8 cellular contexts compared by ENCODE assay signal in genomic region chr19:18153555-18154134, GRCh38. TPM values are rescaled to one million over a fixed set of nuclear protein-coding genes. Genes with fewer than 3 reads are reported as not detected.
DNase-seq lines count a peak whose midpoint lies in the region; ATAC-seq lines count a peak whose summit lies in the region.

No MANE protein-coding gene starts in this region.

- no peak for ATAC-seq in activated naive CD8-positive, alpha-beta T cell treated with anti-CD3 and anti-CD28 coated beads, Interleukin-2, amount 50 U/mL, for 24 hours
- ATAC-seq in left lobe of liver, result no peak
- ATAC-seq in stimulated activated naive CD8-positive, alpha-beta T cell treated with anti-CD3 and anti-CD28 coated beads, Interleukin-15, Interleukin-2, amounts not matched to agents 100 U/mL and 50 U/mL, for 24 hours, result no peak
- ATAC-seq in HG03159 (IDR thresholded peaks at IDR 0.05; ENCODE audit: unreplicated experiment), result no peak
- ATAC-seq in GM18498 (IDR thresholded peaks at IDR 0.05; ENCODE audit: unreplicated experiment), result no peak

- H3K4me3 Mint-ChIP-seq in activated naive CD8-positive, alpha-beta T cell treated with anti-CD3 and anti-CD28 coated beads, Interleukin-2, amount 50 U/mL, for 24 hours, result peak overlapping the region; percentile 83

- H3K27ac ChIP-seq in KOPT-K1 (ENCODE audit: low read depth, low read length, poor library complexity, severe bottlenecking), result peak overlapping the region; percentile 81

- H3K4me1 Mint-ChIP-seq in activated naive CD8-positive, alpha-beta T cell treated with anti-CD3 and anti-CD28 coated beads, Interleukin-2, amount 50 U/mL, for 24 hours, result peaks cover 28% of the 10 kb centered on the region

- no peaks in the 10 kb centered on the region for H3K9me3 ChIP-seq in KOPT-K1 (ENCODE audit: insufficient read depth, low read length, poor library complexity, severe bottlenecking)

- H3K9me3 Mint-ChIP-seq in activated naive CD8-positive, alpha-beta T cell treated with anti-CD3 and anti-CD28 coated beads, Interleukin-2, amount 50 U/mL, for 24 hours, result no peaks in the 10 kb centered on the region

- H3K27me3 Mint-ChIP-seq in activated naive CD8-positive, alpha-beta T cell treated with anti-CD3 and anti-CD28 coated beads, Interleukin-2, amount 50 U/mL, for 24 hours, result no peaks in the 10 kb centered on the region

- peaks cover 15% of the 10 kb centered on the region; the same call in 1 of the 2 replicates for H3K36me3 ChIP-seq in KOPT-K1 (ENCODE audit: insufficient read depth, low read length)

- peak; percentile 37 for DNase-seq in COLO668 (lab: John Stamatoyannopoulos, UW; ENCODE audit: unreplicated experiment)
- peak; percentile 31 for DNase-seq in activated naive CD8-positive, alpha-beta T cell treated with anti-CD3 and anti-CD28 coated beads, Interleukin-2, amount 50 U/mL, for 24 hours
- peak; percentile 58 for DNase-seq in left lobe of liver (ENCODE audit: low spot score)
- DNase-seq in stimulated activated naive CD8-positive, alpha-beta T cell treated with anti-CD3 and anti-CD28 coated beads, Interleukin-15, Interleukin-2, amounts not matched to agents 100 U/mL and 50 U/mL, for 24 hours, result peak; percentile 41
- no peak for DNase-seq in A172 (ENCODE audit: low spot score)

- peaks cover 2% of the 10 kb centered on the region for H3K36me3 Mint-ChIP-seq in activated naive CD8-positive, alpha-beta T cell treated with anti-CD3 and anti-CD28 coated beads, Interleukin-2, amount 50 U/mL, for 24 hours (ENCODE audit: low read depth)

- peak overlapping the region; percentile 64 for H3K27ac Mint-ChIP-seq in activated naive CD8-positive, alpha-beta T cell treated with anti-CD3 and anti-CD28 coated beads, Interleukin-2, amount 50 U/mL, for 24 hours

RNA-seq across cellular contexts. Expression of gene PIK3R2, which starts 0.7 kb away (rescaled TPM):
- 14.8 TPM for total RNA-seq in left lobe of liver
- total RNA-seq in A172 (2014; rRNA removed; shearing (Covaris generic)), result 32.3 and 43.2 TPM in 2 replicates

RNA-seq across cellular contexts. Expression of gene IFI30, which starts 20.0 kb away (rescaled TPM):
- total RNA-seq in left lobe of liver, result 57.6 TPM
- total RNA-seq in A172 (2014; rRNA removed; shearing (Covaris generic)), result 28.2 and 40.5 TPM in 2 replicates

RNA-seq across cellular contexts. Expression of gene MPV17L2, which starts 39.4 kb away (rescaled TPM):
- total RNA-seq in left lobe of liver, result 8.6 TPM
- total RNA-seq in A172 (2014; rRNA removed; shearing (Covaris generic)), result 17.1 and 40.0 TPM in 2 replicates

RNA-seq across cellular contexts. Expression of gene RAB3A, which starts 50.2 kb away (rescaled TPM):
- 2.1 TPM for total RNA-seq in left lobe of liver
- total RNA-seq in A172 (2014; rRNA removed; shearing (Covaris generic)), result 0.26 and 2.6 TPM in 2 replicates

RNA-seq across cellular contexts. Expression of gene MAST3, which starts 56.1 kb away (rescaled TPM):
- 18.4 TPM for total RNA-seq in left lobe of liver
- 2.7 and 3.0 TPM in 2 replicates for total RNA-seq in A172 (2014; rRNA removed; shearing (Covaris generic))
